Comparison of ENCODE assay signal across 15 cellular contexts in the genomic region with DNA sequence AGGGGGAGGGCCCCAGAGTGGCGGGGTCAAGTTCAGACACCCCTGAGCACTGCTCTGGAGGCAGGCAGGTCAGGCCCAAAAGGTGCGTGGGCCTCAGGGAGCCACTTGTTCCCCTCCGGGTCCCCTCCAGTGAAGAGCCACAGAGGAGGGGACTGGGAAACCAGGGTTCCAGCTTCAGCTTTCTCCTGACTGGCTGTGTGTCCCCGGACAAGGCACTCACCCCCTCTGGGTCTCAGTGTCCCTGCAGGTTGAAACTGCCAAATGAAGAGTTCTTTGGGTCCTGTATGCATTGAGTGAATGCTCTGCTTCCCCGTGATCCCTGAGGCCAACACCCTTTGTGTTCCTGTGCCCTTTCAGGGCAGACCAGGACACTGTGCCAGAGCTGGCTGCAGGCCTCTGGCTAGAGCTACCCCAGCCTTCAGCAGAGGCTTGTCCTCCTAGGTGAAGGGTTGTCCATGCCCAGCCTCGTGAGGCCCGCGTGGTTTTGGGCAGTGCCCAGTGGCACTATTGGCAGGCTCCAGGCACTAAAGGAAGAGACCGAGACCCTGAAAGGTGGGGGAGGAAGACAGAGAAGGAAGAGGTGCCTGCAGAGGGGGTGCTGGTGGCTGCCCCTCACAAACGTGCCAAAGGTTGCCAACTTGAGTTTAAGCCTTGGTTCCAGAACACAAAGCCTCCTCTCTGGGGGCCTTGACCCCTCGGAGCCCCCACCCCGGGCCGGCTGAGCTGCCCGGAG. TPM values are rescaled to one million over a fixed set of nuclear protein-coding genes. Genes with fewer than 3 reads are reported as not detected.
A peak's percentile ranks its signal among the peaks of the same experiment; 100 is the strongest.
DNase-seq lines count a peak whose midpoint lies in the region; ATAC-seq and TF ChIP-seq lines count a peak whose summit lies in the region.
"Had no signal": no experiment of that assay in that cellular context is flagged by ENCODE, and none has a peak within 500 bp of the region (broad histone marks: within the 10 kb centered on the region; RNA-seq: fewer than 3 reads in every experiment).

No MANE protein-coding gene starts in this region.

- peak; percentile 10; the same call in 1 of the 3 replicates for ATAC-seq in GM23338
- peak; percentile 40 for ATAC-seq in left lobe of liver
- ATAC-seq in HG03378 (IDR thresholded peaks at IDR 0.05; ENCODE audit: unreplicated experiment), result no peak
- no peak for ATAC-seq in GM18870 (IDR thresholded peaks at IDR 0.05; ENCODE audit: unreplicated experiment)
- no peak for ATAC-seq in left colon
- ATAC-seq: A549, GM12878, K562 had no signal

- intact Hi-C loops in thyroid gland (cut with DNase I) (no loop called here), left colon (cut with DNase I, micrococcal nuclease) (no loop called here)

- H3K27ac ChIP-seq in GM23338 (ENCODE audit: low read depth), result no peak overlapping the region
- peak overlapping the region; percentile 83 for H3K27ac ChIP-seq in cingulate gyrus (ENCODE audit: low read depth, low read length)
- no peak overlapping the region for H3K27ac ChIP-seq in thyroid gland
- H3K27ac ChIP-seq: A549 had no signal

- H4K20me1 ChIP-seq in GM23338 (replicated peaks; ENCODE audit: insufficient read depth), result no peaks in the 10 kb centered on the region

- H3K27me3 Mint-ChIP-seq in GM23338 (ENCODE audit: insufficient read depth, low read depth, poor library complexity), result peaks cover 36% of the 10 kb centered on the region

- peak overlapping the region; percentile 66; the same call in 1 of the 2 replicates for H2AFZ ChIP-seq in GM23338
- no peak overlapping the region for H2AFZ ChIP-seq in neuron (ENCODE audit: low read depth, low read length)

- no peak overlapping the region for H3K4me3 ChIP-seq in GM23338
- peak overlapping the region; percentile 19 for H3K4me3 ChIP-seq in neuron (ENCODE audit: low read length)
- no peak overlapping the region for H3K4me3 ChIP-seq in thyroid gland (replicated peaks in 1 of 3)
- H3K4me3 ChIP-seq: A549, GM12878, K562 had no signal

- peaks cover 37% of the 10 kb centered on the region for H3K4me1 Mint-ChIP-seq in GM23338

- peak overlapping the region; percentile 57 for H3K4me2 ChIP-seq in GM23338
- H3K4me2 ChIP-seq: A549 had no signal

- no peaks in the 10 kb centered on the region for H3K9me2 ChIP-seq in GM23338 (ENCODE audit: insufficient read depth)

- TF ChIP-seq CTCF in GM23338 (conservative IDR thresholded peaks at IDR 0.05; ENCODE audit: low read depth in 2 of 2) (no peak), thyroid gland (IDR thresholded peaks at IDR 0.05) (no peak)

- H3F3A ChIP-seq in GM23338 (replicated peaks; ENCODE audit: low read depth), result no peaks in the 10 kb centered on the region

- no peaks in the 10 kb centered on the region; the same call in 2 of the 3 replicates for H3K9me3 Mint-ChIP-seq in GM23338

- H3K4me1 ChIP-seq in GM23338 (ENCODE audit: insufficient read depth) (peaks cover 7% of the 10 kb centered on the region; the same call in 1 of the 2 replicates), neuron (ENCODE audit: insufficient read depth, low read length) (peaks cover 52% of the 10 kb centered on the region), thyroid gland (no peaks in the 10 kb centered on the region)
- H3K4me1 ChIP-seq: A549 had no signal

- H3K36me3 ChIP-seq in GM23338 (ENCODE audit: insufficient read depth) (no peaks in the 10 kb centered on the region), neuron (ENCODE audit: insufficient read depth, low read length) (no peaks in the 10 kb centered on the region), thyroid gland (no peaks in the 10 kb centered on the region)

- no peaks in the 10 kb centered on the region for H3K36me3 Mint-ChIP-seq in GM23338 (ENCODE audit: low read depth)

- H3K27me3 ChIP-seq in GM23338 (ENCODE audit: insufficient read depth) (no peaks in the 10 kb centered on the region), neuron (ENCODE audit: insufficient read depth, low read length) (no peaks in the 10 kb centered on the region), thyroid gland (no peaks in the 10 kb centered on the region)

- no peak for DNase-seq in GM23338 (ENCODE audit: low spot score)
- DNase-seq in left lobe of liver (ENCODE audit: low spot score), result no peak
- DNase-seq in thyroid gland, result no peak
- no peak for DNase-seq in left colon
- DNase-seq: DMS53; NCI-H1436; NCI-H226; NK-92 treated with Interleukin-12 subunit alpha and Interleukin-12 subunit beta, amount 100 ng/mL, for 24 hours had no signal

- 73 to 75% methylated on average over 12 to 13 of the region's 14 CpGs for WGBS in thyroid gland, 2 donors

- no peak for TF ChIP-seq POLR2A in thyroid gland (IDR thresholded peaks at IDR 0.05)

- no peak overlapping the region for H3K4me3 Mint-ChIP-seq in GM23338

- H3K9me3 ChIP-seq in neuron (ENCODE audit: low read length) (no peaks in the 10 kb centered on the region), thyroid gland (no peaks in the 10 kb centered on the region)
- H3K9me3 ChIP-seq: A549 had no signal

- H3K79me2 ChIP-seq in GM23338 (replicated peaks; ENCODE audit: insufficient read depth), result no peaks in the 10 kb centered on the region

- no peak overlapping the region for H3K27ac Mint-ChIP-seq in GM23338

TF ChIP-seq in GM23338, 12 proteins besides CTCF, POLR2A, EP300 and RAD21:
- TF ChIP-seq STAT1 (IDR thresholded peaks at IDR 0.05; ENCODE audit: unreplicated experiment), result no peak
- TF ChIP-seq ZNF114 (CRISPR knock-in tag; IDR thresholded peaks at IDR 0.05), result no peak
- TF ChIP-seq POLR2AphosphoS5 (IDR thresholded peaks at IDR 0.05; ENCODE audit: low read depth), result no peak
- TF ChIP-seq CREB1 (CRISPR knock-in tag; IDR thresholded peaks at IDR 0.05; ENCODE audit: low read depth), result no peak
- TF ChIP-seq NANOG (IDR thresholded peaks at IDR 0.05; ENCODE audit: borderline replicate concordance), result no peak
- TF ChIP-seq, protein P1, sequence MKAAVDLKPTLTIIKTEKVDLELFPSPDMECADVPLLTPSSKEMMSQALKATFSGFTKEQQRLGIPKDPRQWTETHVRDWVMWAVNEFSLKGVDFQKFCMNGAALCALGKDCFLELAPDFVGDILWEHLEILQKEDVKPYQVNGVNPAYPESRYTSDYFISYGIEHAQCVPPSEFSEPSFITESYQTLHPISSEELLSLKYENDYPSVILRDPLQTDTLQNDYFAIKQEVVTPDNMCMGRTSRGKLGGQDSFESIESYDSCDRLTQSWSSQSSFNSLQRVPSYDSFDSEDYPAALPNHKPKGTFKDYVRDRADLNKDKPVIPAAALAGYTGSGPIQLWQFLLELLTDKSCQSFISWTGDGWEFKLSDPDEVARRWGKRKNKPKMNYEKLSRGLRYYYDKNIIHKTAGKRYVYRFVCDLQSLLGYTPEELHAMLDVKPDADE (IDR thresholded peaks at IDR 0.05), result no peak
- TF ChIP-seq EZH2 (IDR thresholded peaks at IDR 0.05; ENCODE audit: low read depth, unreplicated experiment), result no peak

RNA-seq across cellular contexts. Expression of a gene that starts 13.2 kb away (rescaled TPM):
- total RNA-seq in GM23338 (2014; rRNA removed; shearing (Covaris generic)), result 2.7 and 3.6 TPM in 2 replicates
- polyA plus RNA-seq in GM23338 (2016; fragmentation: Nextera tagmentation; extraction: Ambion mirVana), result 2.8 and 3.4 TPM in 2 replicates
- total RNA-seq in left lobe of liver (2.7 TPM), thyroid gland (1 to 10 TPM in 1 of 4 donors, under 1 TPM in 3; 0.68 to 2.4 (median 0.82) TPM), left colon (under 1 TPM; 0.39 to 0.95 TPM)
- total RNA-seq: GM12878 had no signal

RNA-seq across cellular contexts. Expression of a gene that starts 19.6 kb away (rescaled TPM):
- total RNA-seq in GM23338 (2014; rRNA removed; shearing (Covaris generic)), result 0.17 and 0.62 TPM in 2 replicates
- not detected in 2 replicates for polyA plus RNA-seq in GM23338 (2016; fragmentation: Nextera tagmentation; extraction: Ambion mirVana)
- total RNA-seq in left lobe of liver (not detected), thyroid gland (1 to 10 TPM in 1 of 4 donors, not detected in 3; 1.2 TPM), left colon (not detected)
- total RNA-seq: GM12878, K562 had no signal
- polyA plus RNA-seq: GM12878, K562 had no signal

Comparison
In these comparisons a context has a peak if more than half of its experiments do, and no peak if none do; other contexts are left out.
1. ATAC-seq: peak in GM23338 (single experiment) and left lobe of liver (single experiment); none in HG03378 (single experiment), GM18870 (single experiment) and left colon (single experiment).